ENCODE assay signal across 8 cellular contexts in the genomic region with DNA sequence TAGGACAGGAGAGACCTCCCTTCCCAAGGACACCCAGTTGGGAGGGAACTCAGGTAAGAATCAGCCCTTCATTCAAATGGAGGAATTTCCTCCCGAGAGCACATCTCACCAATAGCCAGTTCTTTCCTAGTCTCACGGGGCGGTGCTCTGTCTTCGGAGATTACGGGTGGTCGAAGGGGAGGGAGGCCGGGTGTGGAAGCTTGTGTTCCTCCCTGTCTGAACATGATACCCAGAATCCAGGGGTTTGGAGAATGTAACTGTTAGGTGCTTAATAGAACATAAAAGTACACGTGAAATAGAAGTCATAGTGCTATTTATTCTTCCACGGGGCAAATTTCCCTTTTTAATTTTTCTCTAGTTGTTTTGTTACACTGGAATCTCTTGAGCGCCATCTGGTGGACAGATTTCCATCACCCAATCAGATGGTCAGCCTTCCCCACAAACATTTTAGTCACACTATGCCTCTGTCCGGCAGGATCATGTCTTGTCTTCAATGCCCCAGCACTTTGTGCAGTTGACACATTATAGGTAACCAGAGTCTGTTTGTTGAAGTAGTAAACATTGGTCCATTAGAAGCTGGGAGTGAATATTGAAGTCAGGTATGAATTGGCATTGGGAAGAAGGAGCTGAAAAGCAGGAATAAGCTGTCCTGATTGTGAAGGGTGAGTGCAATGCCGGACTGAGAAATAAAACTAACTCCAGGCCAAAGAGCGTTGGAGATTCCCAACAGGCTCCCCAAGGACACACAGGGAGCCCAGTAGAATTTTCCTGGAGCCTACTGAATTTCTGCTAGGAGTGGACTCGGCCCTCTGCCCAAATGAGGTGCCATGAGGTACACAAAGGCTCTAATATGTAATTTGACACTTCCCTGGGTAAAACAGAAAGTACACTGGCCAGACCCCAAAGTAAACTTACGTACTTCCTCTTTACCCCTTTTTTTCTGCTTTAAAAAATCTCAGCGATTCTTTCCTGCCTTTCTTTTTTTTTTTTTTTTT. TPM values are rescaled to one million over a fixed set of nuclear protein-coding genes. Genes with fewer than 3 reads are reported as not detected.
A peak's percentile ranks its signal among the peaks of the same experiment; 100 is the strongest.
DNase-seq lines count a peak whose midpoint lies in the region; ATAC-seq and TF ChIP-seq lines count a peak whose summit lies in the region.

No MANE protein-coding gene starts in this region.

- H3K27ac ChIP-seq in lung (ENCODE audit: low read depth in 1 of 2, low read length in 1 of 2), result peak overlapping the region in 1 of 2 donors; percentile 56

- no peak overlapping the region for H3K4me3 ChIP-seq in lung

- peak; percentile 60 for ATAC-seq in HG03460 (IDR thresholded peaks at IDR 0.05; ENCODE audit: unreplicated experiment)
- peak; percentile 73 for ATAC-seq in lung (ENCODE audit: insufficient read depth, low FRiP score)
- ATAC-seq in GM19328 (IDR thresholded peaks at IDR 0.05; ENCODE audit: unreplicated experiment), result no peak

- DNase-seq in NCI-H69 (lab: John Stamatoyannopoulos, UW) (peak; percentile 80), ecto neural progenitor cell (ENCODE audit: low spot score) (peak; percentile 79), lung (ENCODE audit: low spot score) (peak; percentile 88)
- peak; percentile 67 to 79 for DNase-seq in activated CD4-positive, alpha-beta T cell treated with anti-CD3 and anti-CD28 coated beads, Interleukin-2, amount 50 U/mL, for 48 hours
- peak; percentile 35 to 58 (median 55) for DNase-seq in stimulated activated CD4-positive, alpha-beta T cell treated with anti-CD3 and anti-CD28 coated beads, TNF-alpha, amount 100 ng/mL, for 48 hours (ENCODE audit: low read depth in 3 of 3)

- no peaks in the 10 kb centered on the region for H3K36me3 ChIP-seq in lung (ENCODE audit: control insufficient read depth in 2 of 2, insufficient read depth in 2 of 2, low read length in 2 of 2)

- TF ChIP-seq CTCF in GM12872 (IDR thresholded peaks at IDR 0.05; ENCODE audit: insufficient read depth, low read depth, low read length), result peak; percentile 69
- peak; percentile 63 for TF ChIP-seq CTCF in lung (IDR thresholded peaks at IDR 0.05; ENCODE audit: control extremely low read depth, extremely low read depth)

- 11 to 16% methylated on average over 16 of the region's 16 CpGs for WGBS in lung, 2 donors

- no peaks in the 10 kb centered on the region for H3K27me3 ChIP-seq in lung (ENCODE audit: control insufficient read depth, insufficient read depth)

- H3K4me1 ChIP-seq in lung (ENCODE audit: control insufficient read depth in 2 of 2, insufficient read depth in 2 of 2, low read length in 2 of 2), result peaks cover 2 to 4% of the 10 kb centered on the region in 2 donors

- H3K9me3 ChIP-seq in lung (ENCODE audit: control insufficient read depth in 2 of 2, insufficient read depth in 1 of 2, low read length in 1 of 2), result no peaks in the 10 kb centered on the region

RNA-seq across cellular contexts. Expression of a gene that starts 27.6 kb away (rescaled TPM):
- 10 to 100 TPM in 1 of 2 donors, 1 to 10 TPM in 1; 6.1 to 22.2 TPM for total RNA-seq in lung
- 1 to 10 TPM; 2.3 to 3.9 TPM for polyA plus RNA-seq in lung

RNA-seq across cellular contexts. Expression of a gene that starts 36.1 kb away (rescaled TPM):
- 100 to 1,000 TPM in 1 of 2 donors, 10 to 100 TPM in 1; 35.2 to 133 TPM for total RNA-seq in lung
- polyA plus RNA-seq in lung, result 10 to 100 TPM; 28.8 to 33.2 TPM
